Comparison of ENCODE assay signal across 12 cellular contexts in genomic region chr1:65469889-65470340, GRCh38. TPM values are rescaled to one million over a fixed set of nuclear protein-coding genes. Genes with fewer than 3 reads are reported as not detected.
A peak's percentile ranks its signal among the peaks of the same experiment; 100 is the strongest.
DNase-seq lines count a peak whose midpoint lies in the region; ATAC-seq and TF ChIP-seq lines count a peak whose summit lies in the region.
"Had no signal": no experiment of that assay in that cellular context is flagged by ENCODE, and none has a peak within 500 bp of the region (broad histone marks: within the 10 kb centered on the region; RNA-seq: fewer than 3 reads in every experiment).

No MANE protein-coding gene starts in this region.

- H3K27ac ChIP-seq in Peyer's patch: no peak overlapping the region
- H3K27ac ChIP-seq: C4-2B, VCaP had no signal

- no peaks in the 10 kb centered on the region for H3K36me3 ChIP-seq in Peyer's patch

- no peak for ATAC-seq in GM19023 (IDR thresholded peaks at IDR 0.05; ENCODE audit: unreplicated experiment)
- ATAC-seq: HCT116; natural killer cell treated with Interleukin-12 subunit alpha and Interleukin-12 subunit beta and Interleukin-15 and Interleukin-18, amount 100 ng/mL, for 72 hours had no signal

- H3K27me3 ChIP-seq in Peyer's patch: no peaks in the 10 kb centered on the region

- H3K4me1 ChIP-seq in Peyer's patch: peaks cover 0 to 10% (median 0%) of the 10 kb centered on the region in 4 donors

- H3K4me3 ChIP-seq in Peyer's patch: no peak overlapping the region

- no peak for TF ChIP-seq CTCF in Peyer's patch (IDR thresholded peaks at IDR 0.05)

- TF ChIP-seq POLR2A in Peyer's patch (IDR thresholded peaks at IDR 0.05): no peak

- peak; percentile 4 for DNase-seq in Ammon's horn (ENCODE audit: low spot score)
- peak; percentile 39 for DNase-seq in LHCN-M2 (ENCODE audit: low read depth)
- peak; percentile 23 to 86 for DNase-seq in dermis microvascular lymphatic vessel endothelial cell (ENCODE audit: low read depth in 2 of 2)
- DNase-seq in medulla oblongata (ENCODE audit: extremely low spot score): peak; percentile 32
- DNase-seq in activated T-cell treated with anti-CD3 and anti-CD28 coated beads, Interleukin-2, amount 50 U/mL, for 1 hour: no peak
- no peak for DNase-seq in activated CD4-positive, alpha-beta T cell treated with anti-CD3 and anti-CD28 coated beads, Interleukin-2, amount 50 U/mL, for 48 hours
- DNase-seq in Peyer's patch: no peak

- H3K9me3 ChIP-seq in Peyer's patch: no peaks in the 10 kb centered on the region

RNA-seq across cellular contexts. Expression of gene LEPR, which starts 49.4 kb away (rescaled TPM):
- total RNA-seq in LHCN-M2 (2014; rRNA removed): 20.2 and 20.7 TPM in 2 replicates
- polyA plus RNA-seq in LHCN-M2 (2012): 6.1 TPM
- 25.4 and 40.5 TPM in 2 replicates for total RNA-seq in dermis microvascular lymphatic vessel endothelial cell
- total RNA-seq in Peyer's patch: 10 to 100 TPM in 2 of 4 donors, 1 to 10 TPM in 2; 4.1 to 22.0 (median 9.9) TPM

RNA-seq across cellular contexts. Expression of gene LEPROT, which starts 49.4 kb away (rescaled TPM):
- 37.6 and 58.8 TPM in 2 replicates for total RNA-seq in LHCN-M2 (2014; rRNA removed)
- polyA plus RNA-seq in LHCN-M2 (2012): 53.1 TPM
- 46.2 and 76.0 TPM in 2 replicates for total RNA-seq in dermis microvascular lymphatic vessel endothelial cell
- 10 to 100 TPM; 19.8 to 52.5 (median 40.3) TPM for total RNA-seq in Peyer's patch

Comparison
In these comparisons a context has a peak if more than half of its experiments do, and no peak if none do; other contexts are left out.
1. DNase-seq: peak in Ammon's horn (single experiment), LHCN-M2 (single experiment), dermis microvascular lymphatic vessel endothelial cell (2 of 2) and medulla oblongata (single experiment); none in activated T-cell treated with anti-CD3 and anti-CD28 coated beads, Interleukin-2, amount 50 U/mL, for 1 hour (single experiment), activated CD4-positive, alpha-beta T cell treated with anti-CD3 and anti-CD28 coated beads, Interleukin-2, amount 50 U/mL, for 48 hours (0 of 2) and Peyer's patch (0 of 3).